In genomic region chr4:163344147-163345050, GRCh38 we compare ENCODE assay signal across 7 cellular contexts. TPM values are rescaled to one million over a fixed set of nuclear protein-coding genes. Genes with fewer than 3 reads are reported as not detected.
A peak's percentile ranks its signal among the peaks of the same experiment; 100 is the strongest.
DNase-seq lines count a peak whose midpoint lies in the region; ATAC-seq and TF ChIP-seq lines count a peak whose summit lies in the region.

No MANE protein-coding gene starts in this region.

- 4% methylated on average over 24 of the region's 50 CpGs for WGBS in esophagus muscularis mucosa
- 3 to 15% methylated on average over 5 to 49 of the region's 50 CpGs for WGBS in transverse colon (ENCODE audit: low coverage in 1 of 2), 2 donors

- H3K27ac Mint-ChIP-seq in CD8-positive, alpha-beta T cell: no peak overlapping the region

- H3K27me3 Mint-ChIP-seq in CD8-positive, alpha-beta T cell (ENCODE audit: low read depth): peaks cover 35% of the 10 kb centered on the region

- TF ChIP-seq CTCF in esophagus muscularis mucosa (IDR thresholded peaks at IDR 0.05) (no peak), mucosa of descending colon (IDR thresholded peaks at IDR 0.05) (no peak), transverse colon (IDR thresholded peaks at IDR 0.05) (no peak)
- TF ChIP-seq CTCF in CD8-positive, alpha-beta T cell (IDR thresholded peaks at IDR 0.05): no peak

- H3K4me1 Mint-ChIP-seq in CD8-positive, alpha-beta T cell (ENCODE audit: low read depth): peaks cover 5% of the 10 kb centered on the region

- POLR2A ChIA-PET in CD8-positive, alpha-beta T cell (lab: Charles Lee): no interaction called here

- peak; percentile 71 for ATAC-seq in mucosa of descending colon
- ATAC-seq in CD8-positive, alpha-beta T cell: no peak
- no peak for ATAC-seq in HG03571 (IDR thresholded peaks at IDR 0.05; ENCODE audit: unreplicated experiment)

- no peak overlapping the region for H3K4me3 Mint-ChIP-seq in CD8-positive, alpha-beta T cell

- peak overlapping the region; percentile 85 for H3K9ac ChIP-seq in SK-N-MC (ENCODE audit: insufficient read length)

- H3K4me3 ChIP-seq in SK-N-MC (peak overlapping the region; percentile 95), esophagus muscularis mucosa (peak overlapping the region; percentile 47 to 58 (median 50)), mucosa of descending colon (peak overlapping the region; percentile 6), transverse colon (peak overlapping the region; percentile 8 to 63 (median 38))
- no peak overlapping the region for H3K4me3 ChIP-seq in CD8-positive, alpha-beta T cell (ENCODE audit: low read depth, low read length)

- H3K9me3 ChIP-seq in SK-N-MC (ENCODE audit: low read depth, low read length) (no peaks in the 10 kb centered on the region), esophagus muscularis mucosa (no peaks in the 10 kb centered on the region), mucosa of descending colon (no peaks in the 10 kb centered on the region), transverse colon (no peaks in the 10 kb centered on the region)
- no peaks in the 10 kb centered on the region for H3K9me3 ChIP-seq in CD8-positive, alpha-beta T cell (ENCODE audit: low read length)

- no peak for TF ChIP-seq EP300 in esophagus muscularis mucosa (IDR thresholded peaks at IDR 0.05)
- no peak for TF ChIP-seq EP300 in transverse colon (IDR thresholded peaks at IDR 0.05; ENCODE audit: low read depth)

- TF ChIP-seq POLR2A in esophagus muscularis mucosa (IDR thresholded peaks at IDR 0.05; ENCODE audit: low read depth): no peak
- TF ChIP-seq POLR2A in transverse colon (IDR thresholded peaks at IDR 0.05): no peak

- H3K36me3 ChIP-seq in SK-N-MC (ENCODE audit: insufficient read depth, low read length) (peaks cover 21% of the 10 kb centered on the region), esophagus muscularis mucosa (no peaks in the 10 kb centered on the region), mucosa of descending colon (ENCODE audit: low read depth) (no peaks in the 10 kb centered on the region), transverse colon (no peaks in the 10 kb centered on the region)
- no peaks in the 10 kb centered on the region for H3K36me3 ChIP-seq in CD8-positive, alpha-beta T cell (ENCODE audit: insufficient read depth, low read length)

- H3K4me1 ChIP-seq in esophagus muscularis mucosa (peaks cover 0 to 15% (median 14%) of the 10 kb centered on the region in 4 donors), mucosa of descending colon (ENCODE audit: low read depth) (no peaks in the 10 kb centered on the region), transverse colon (peaks cover 0 to 22% (median 14%) of the 10 kb centered on the region in 4 donors)
- H3K4me1 ChIP-seq in CD8-positive, alpha-beta T cell (ENCODE audit: insufficient read depth, low read length): no peaks in the 10 kb centered on the region

- H3K9me3 Mint-ChIP-seq in CD8-positive, alpha-beta T cell: no peaks in the 10 kb centered on the region

- H3K27me3 ChIP-seq in esophagus muscularis mucosa (peaks cover 0 to 50% (median 17%) of the 10 kb centered on the region in 4 donors), transverse colon (peaks cover 61% of the 10 kb centered on the region)
- peaks cover 5% of the 10 kb centered on the region for H3K27me3 ChIP-seq in CD8-positive, alpha-beta T cell (ENCODE audit: insufficient read depth, low read length)

- DNase-seq in SK-N-MC (ENCODE audit: low read depth, low spot score) (no peak), esophagus muscularis mucosa (ENCODE audit: extremely low spot score) (no peak), mucosa of descending colon (peak; percentile 10 to 47 (median 43)), transverse colon (no peak), GM19240 (ENCODE audit: insufficient read length, low spot score) (no peak)
- no peak for DNase-seq in CD8-positive, alpha-beta T cell

- H3K27ac ChIP-seq in SK-N-MC (no peak overlapping the region), esophagus muscularis mucosa (replicated peaks in 1 of 4) (peak overlapping the region in 3 of 4 donors; percentile 36 to 48 (median 47)), transverse colon (peak overlapping the region in 1 of 4 donors; percentile 47)
- no peak overlapping the region for H3K27ac ChIP-seq in CD8-positive, alpha-beta T cell (ENCODE audit: low read depth, low read length)

- intact Hi-C loops in esophagus muscularis mucosa (cut with DNase I): no loop called here
- intact Hi-C loops in mucosa of descending colon (cut with DNase I, micrococcal nuclease): no loop called here
- intact Hi-C loops in transverse colon (cut with DNase I; ENCODE audit: low total_unique reads): no loop called here
- intact Hi-C loops in CD8-positive, alpha-beta T cell (cut with DNase I, micrococcal nuclease): no loop called here

- H3K36me3 Mint-ChIP-seq in CD8-positive, alpha-beta T cell: no peaks in the 10 kb centered on the region

- in situ Hi-C loops in transverse colon (cut with MboI; ENCODE audit: low pct_ligation_motif_present in 1 of 4, low pct_unique_long_range_greater_than_20kb in 1 of 4, low sequenced_read_pairs in 3 of 4): loop anchor here in 3 of 4 donors (25.0 kb wide), 2 partner anchors 232 to 832 kb away; no protein-coding TSS in a partner anchor

- CTCF ChIA-PET in CD8-positive, alpha-beta T cell (lab: Charles Lee): no interaction called here

RNA-seq across cellular contexts. Expression of gene NPY5R, which starts 0.7 kb away (rescaled TPM):
- total RNA-seq in esophagus muscularis mucosa: under 1 TPM in 3 of 4 donors, not detected in 1; 0.34 to 0.83 (median 0.39) TPM
- 1 to 10 TPM in 1 of 3 donors, under 1 TPM in 2; 0.22 to 1.2 (median 0.25) TPM for total RNA-seq in mucosa of descending colon
- under 1 TPM in 2 of 4 donors, not detected in 2; 0.64 to 0.82 TPM for total RNA-seq in transverse colon
- not detected for total RNA-seq in CD8-positive, alpha-beta T cell

RNA-seq across cellular contexts. Expression of gene NPY1R, which starts 12.0 kb away (rescaled TPM):
- 1 to 10 TPM; 1.2 to 4.8 (median 2.3) TPM for total RNA-seq in esophagus muscularis mucosa
- total RNA-seq in mucosa of descending colon: 10 to 100 TPM in 1 of 3 donors, 1 to 10 TPM in 2; 2.8 to 20.6 (median 5.5) TPM
- 10 to 100 TPM in 2 of 4 donors, 1 to 10 TPM in 1, under 1 TPM in 1; 0.80 to 19.8 (median 13.7) TPM for total RNA-seq in transverse colon
- total RNA-seq in CD8-positive, alpha-beta T cell: not detected

Comparison
In these comparisons a context has a peak if more than half of its experiments do, and no peak if none do; other contexts are left out.
1. DNase-seq: peak in mucosa of descending colon (3 of 3); none in SK-N-MC (single experiment), esophagus muscularis mucosa (single experiment), transverse colon (single experiment), CD8-positive, alpha-beta T cell (0 of 7) and GM19240 (single experiment).
2. H3K27ac ChIP-seq: peak in esophagus muscularis mucosa (3 of 4); none in SK-N-MC (single experiment) and CD8-positive, alpha-beta T cell (single experiment).